In the genomic region with DNA sequence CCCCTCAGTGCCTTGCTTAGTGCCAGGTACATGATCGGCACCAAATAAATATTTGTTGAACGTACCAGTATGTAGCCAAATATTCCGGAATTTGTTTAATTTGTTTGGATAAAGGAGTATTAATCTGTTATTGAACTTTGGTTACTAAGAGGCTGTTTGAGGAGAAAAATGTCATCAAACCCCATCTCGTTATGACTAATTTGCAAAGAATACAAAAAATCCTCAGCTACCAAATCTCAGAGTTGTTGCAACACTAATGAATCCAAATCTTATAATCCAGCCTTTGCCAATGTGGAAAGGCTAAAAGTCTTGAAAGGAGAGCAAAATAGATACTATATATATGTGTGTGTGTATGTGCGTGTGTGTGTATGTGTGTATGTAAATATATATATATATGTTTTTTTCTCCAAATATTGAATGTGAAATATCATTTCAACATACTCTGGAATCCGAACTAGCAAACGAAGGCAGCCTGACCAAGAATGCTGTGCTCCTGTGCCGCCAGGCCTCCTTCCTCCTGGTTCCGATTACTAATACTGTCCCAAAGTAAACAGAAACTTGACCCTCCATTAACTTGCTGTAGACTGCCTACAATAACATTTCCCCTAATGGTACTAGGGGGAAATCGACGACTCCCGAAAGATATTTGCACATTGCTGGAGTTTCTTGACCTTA, we compare ENCODE assay signal across 9 cellular contexts.
A peak's percentile ranks its signal among the peaks of the same experiment; 100 is the strongest.
DNase-seq lines count a peak whose midpoint lies in the region; ATAC-seq and TF ChIP-seq lines count a peak whose summit lies in the region.
"Had no signal": no experiment of that assay in that cellular context is flagged by ENCODE, and none has a peak within 500 bp of the region (broad histone marks: within the 10 kb centered on the region; RNA-seq: fewer than 3 reads in every experiment).

No MANE protein-coding gene starts in this region.

- H3K9me3 ChIP-seq in HEK293 (ENCODE audit: control insufficient read depth, insufficient read depth, low read depth, low read length): no peaks in the 10 kb centered on the region
- no peaks in the 10 kb centered on the region for H3K9me3 ChIP-seq in RWPE2 (ENCODE audit: severe bottlenecking)
- H3K9me3 ChIP-seq in thyroid gland: no peaks in the 10 kb centered on the region
- H3K9me3 ChIP-seq: HAP-1 had no signal

- H3K4me3 ChIP-seq in HEK293 (ENCODE audit: low read depth, low read length) (no peak overlapping the region), RWPE2 (ENCODE audit: severe bottlenecking) (no peak overlapping the region), thyroid gland (replicated peaks in 1 of 3) (no peak overlapping the region)
- H3K4me3 ChIP-seq: HAP-1 had no signal

- DNase-seq in RWPE2 (ENCODE audit: low spot score) (no peak), iPS-NIHi11 (ENCODE audit: low spot score) (peak; percentile 31), thyroid gland (peak; percentile 31 to 41), CD1c-positive myeloid dendritic cell (ENCODE audit: extremely low spot score) (no peak)
- DNase-seq: activated T-cell treated with anti-CD3 and anti-CD28 coated beads, Interleukin-2, amount 50 U/mL, for 1 hour had no signal

- H3K36me3 ChIP-seq in HEK293 (ENCODE audit: control insufficient read depth in 2 of 2, insufficient read depth in 1 of 2, low read length in 2 of 2) (no peaks in the 10 kb centered on the region), RWPE2 (ENCODE audit: low read depth) (no peaks in the 10 kb centered on the region), thyroid gland (no peaks in the 10 kb centered on the region)
- H3K36me3 ChIP-seq: HAP-1 had no signal

- no peaks in the 10 kb centered on the region for H3K27me3 ChIP-seq in RWPE2 (ENCODE audit: insufficient read depth, poor library complexity, severe bottlenecking)
- no peaks in the 10 kb centered on the region for H3K27me3 ChIP-seq in thyroid gland

- CTCF ChIA-PET in HEK293 (lab: Yijun Ruan, JAX): no interaction called here

- ATAC-seq in RWPE2 (ENCODE audit: low read depth) (peak; percentile 86), HG02642 (IDR thresholded peaks at IDR 0.05; ENCODE audit: poor library complexity, unreplicated experiment) (no peak), HG03439 (IDR thresholded peaks at IDR 0.05; ENCODE audit: unreplicated experiment) (no peak)

- H3K27ac ChIP-seq in HEK293 (ENCODE audit: extremely low read depth, low read depth, low read length) (no peak overlapping the region), RWPE2 (ENCODE audit: poor library complexity, severe bottlenecking) (peak overlapping the region; percentile 80), thyroid gland (peak overlapping the region in 2 of 3 donors; percentile 27 to 93)

- TF ChIP-seq POLR2A in thyroid gland (IDR thresholded peaks at IDR 0.05): no peak

- WGBS in thyroid gland, 2 donors: 49 to 56% methylated on average over 12 of the region's 12 CpGs

- H3K4me1 ChIP-seq in HEK293 (ENCODE audit: control insufficient read depth, insufficient read depth, low read length) (no peaks in the 10 kb centered on the region), RWPE2 (ENCODE audit: insufficient read depth, poor library complexity, severe bottlenecking) (peaks cover 15% of the 10 kb centered on the region), thyroid gland (peaks cover 24 to 44% of the 10 kb centered on the region in 2 donors)

- no peak for TF ChIP-seq CTCF in HEK293 (tag by site-specific recombination; IDR thresholded peaks at IDR 0.05)
- TF ChIP-seq CTCF in RWPE2 (IDR thresholded peaks at IDR 0.05; ENCODE audit: poor library complexity, severe bottlenecking): no peak
- TF ChIP-seq CTCF in thyroid gland (IDR thresholded peaks at IDR 0.05): no peak

- intact Hi-C loops in thyroid gland (cut with DNase I): no loop called here

- POLR2A ChIA-PET in HEK293 (lab: Yijun Ruan, JAX): no interaction called here

TF ChIP-seq in HEK293, 187 proteins besides CTCF, POLR2A, EP300 and RAD21:
- TF ChIP-seq ZBTB17 (tag by site-specific recombination; IDR thresholded peaks at IDR 0.05) (0 out of 2 replicates have a peak, but pooled peaks have one; percentile 46), ZNF473 (tag by site-specific recombination; IDR thresholded peaks at IDR 0.05) (no peak)

Comparison
In these comparisons a context has a peak if more than half of its experiments do, and no peak if none do; other contexts are left out.
1. DNase-seq: peak in iPS-NIHi11 (single experiment) and thyroid gland (2 of 2); none in RWPE2 (single experiment) and CD1c-positive myeloid dendritic cell (single experiment).